In genomic region chr19:30276312-30276884, GRCh38 we compare ENCODE assay signal across 23 cellular contexts.
"Had no signal": no experiment of that assay in that cellular context is flagged by ENCODE, and none has a peak within 500 bp of the region (broad histone marks: within the 10 kb centered on the region; RNA-seq: fewer than 3 reads in every experiment).

No MANE protein-coding gene starts in this region.

- H3K36me3 ChIP-seq: WERI-Rb-1 had no signal

- H3K36me3 Mint-ChIP-seq: activated naive CD4-positive, alpha-beta T cell treated with anti-CD3 and anti-CD28 coated beads, Interleukin-2, amount 10 ng/mL, durations not matched to agents 7 days and 5 days; activated naive CD8-positive, alpha-beta T cell treated with anti-CD3 and anti-CD28 coated beads for 36 hours had no signal

- H3K27ac ChIP-seq: SK-N-MC, WERI-Rb-1 had no signal

- H3K27me3 Mint-ChIP-seq: activated CD8-positive, alpha-beta T cell treated with anti-CD3 and anti-CD28 coated beads for 36 hours; activated naive CD4-positive, alpha-beta T cell treated with anti-CD3 and anti-CD28 coated beads, Interleukin-2, amount 10 ng/mL, durations not matched to agents 7 days and 5 days had no signal

- H3K27ac Mint-ChIP-seq: activated CD4-positive, alpha-beta T cell treated with anti-CD3 and anti-CD28 coated beads for 36 hours; activated CD8-positive, alpha-beta T cell treated with anti-CD3 and anti-CD28 coated beads for 36 hours; activated naive CD4-positive, alpha-beta T cell treated with anti-CD3 and anti-CD28 coated beads, Interleukin-2, amount 10 ng/mL, durations not matched to agents 7 days and 5 days; activated naive CD8-positive, alpha-beta T cell treated with anti-CD3 and anti-CD28 coated beads for 36 hours; activated T-cell treated with anti-CD3 and anti-CD28 coated beads, Interleukin-2, amount 50 U/mL, for 72 hours; activated T-helper 2 cell treated with anti-CD3 and anti-CD28 coated beads, Interferon-gamma antibody, Interleukin-2, Interleukin-4, amounts not matched to agents 10 μg/mL and 5 μg/mL and 100 μg/mL, durations not matched to agents 14 hours and 24 hours and 36 hours had no signal

- DNase-seq: activated CD4-positive, alpha-beta T cell treated with anti-CD3 and anti-CD28 coated beads for 36 hours; activated CD8-positive, alpha-beta memory T cell treated with anti-CD3 and anti-CD28 coated beads, Interleukin-2, amount 50 U/mL, for 4 hours; activated CD8-positive, alpha-beta T cell treated with anti-CD3 and anti-CD28 coated beads for 36 hours; activated gamma-delta T cell treated with Interleukin-2 at 50 U/mL for 16 hours; activated naive CD4-positive, alpha-beta T cell treated with anti-CD3 and anti-CD28 coated beads, Interleukin-2, amount 10 ng/mL, durations not matched to agents 7 days and 5 days; activated naive CD8-positive, alpha-beta T cell treated with anti-CD3 and anti-CD28 coated beads for 36 hours; activated T-cell treated with anti-CD3 and anti-CD28 coated beads, Interleukin-2, amount 50 U/mL, for 72 hours; Kasumi-1; NCI-H1048; NCI-H1417; NCI-H1930; NCI-H345; NCI-H524; NK-92 treated with Interleukin-12 subunit alpha and Interleukin-12 subunit beta, amount 100 ng/mL, for 24 hours; OCI-M1; RPMI8226; T-helper 1 cell; WERI-Rb-1 had no signal

- H3K4me3 ChIP-seq: K562, SK-N-MC had no signal

- H3K4me3 Mint-ChIP-seq: activated CD4-positive, alpha-beta T cell treated with anti-CD3 and anti-CD28 coated beads for 36 hours; activated CD8-positive, alpha-beta T cell treated with anti-CD3 and anti-CD28 coated beads for 36 hours; activated naive CD4-positive, alpha-beta T cell treated with anti-CD3 and anti-CD28 coated beads, Interleukin-2, amount 10 ng/mL, durations not matched to agents 7 days and 5 days; activated naive CD8-positive, alpha-beta T cell treated with anti-CD3 and anti-CD28 coated beads for 36 hours; activated T-cell treated with anti-CD3 and anti-CD28 coated beads, Interleukin-2, amount 50 U/mL, for 72 hours had no signal

- H3K4me1 Mint-ChIP-seq: activated CD4-positive, alpha-beta T cell treated with anti-CD3 and anti-CD28 coated beads for 36 hours; activated naive CD4-positive, alpha-beta T cell treated with anti-CD3 and anti-CD28 coated beads, Interleukin-2, amount 10 ng/mL, durations not matched to agents 7 days and 5 days; activated naive CD8-positive, alpha-beta T cell treated with anti-CD3 and anti-CD28 coated beads for 36 hours had no signal

- ATAC-seq: activated CD4-positive, alpha-beta T cell treated with anti-CD3 and anti-CD28 coated beads for 36 hours; activated CD8-positive, alpha-beta T cell treated with anti-CD3 and anti-CD28 coated beads for 36 hours; activated T-cell treated with anti-CD3 and anti-CD28 coated beads, Interleukin-2, amount 50 U/mL, for 72 hours; K562; Panc1; Right ventricle myocardium inferior had no signal

- FAIRE-seq: K562 had no signal
